In genomic region chr6:111711476-111711875, GRCh38 we compare ENCODE assay signal across 9 cellular contexts.
DNase-seq lines count a peak whose midpoint lies in the region; ATAC-seq, FAIRE-seq and TF ChIP-seq lines count a peak whose summit lies in the region.
"Had no signal": no experiment of that assay in that cellular context is flagged by ENCODE, and none has a peak within 500 bp of the region (broad histone marks: within the 10 kb centered on the region; RNA-seq: fewer than 3 reads in every experiment).

No MANE protein-coding gene starts in this region.

- H3K4me3 Mint-ChIP-seq in astrocyte (ENCODE audit: unreplicated experiment) = no peak overlapping the region

- no peak for TF ChIP-seq CTCF in astrocyte (IDR thresholded peaks at IDR 0.05; ENCODE audit: insufficient read depth, low read depth, low read length)
- TF ChIP-seq CTCF in GM13976 (IDR thresholded peaks at IDR 0.05; ENCODE audit: borderline replicate concordance, control extremely low read depth, extremely low read depth, insufficient read depth, missing control alignments) = no peak

- no peaks in the 10 kb centered on the region for H3K27me3 ChIP-seq in astrocyte (ENCODE audit: insufficient read depth, low read length)
- H3K27me3 ChIP-seq: cardiac muscle cell had no signal

- H3K36me3 Mint-ChIP-seq in astrocyte (ENCODE audit: low read depth, unreplicated experiment) = peaks cover 13% of the 10 kb centered on the region

- H2AFZ ChIP-seq in astrocyte (ENCODE audit: low read depth, low read length) = no peak overlapping the region

- H3K9me3 Mint-ChIP-seq in astrocyte (ENCODE audit: unreplicated experiment) = no peaks in the 10 kb centered on the region

- no peak overlapping the region for H3K4me2 ChIP-seq in astrocyte (ENCODE audit: low read length)

- no peaks in the 10 kb centered on the region for H3K79me2 ChIP-seq in astrocyte (ENCODE audit: insufficient read depth, low read length)

- H3K27me3 Mint-ChIP-seq in astrocyte (ENCODE audit: low read depth, unreplicated experiment) = no peaks in the 10 kb centered on the region

- FAIRE-seq in astrocyte (lab: Jason Lieb, UNC) = no peak

- no peaks in the 10 kb centered on the region for H4K20me1 ChIP-seq in astrocyte (ENCODE audit: insufficient read depth, low read length)

- no peak for ATAC-seq in GM18868 (IDR thresholded peaks at IDR 0.05; ENCODE audit: unreplicated experiment)
- ATAC-seq in GM18858 (IDR thresholded peaks at IDR 0.05; ENCODE audit: unreplicated experiment) = no peak

- peak overlapping the region; percentile 51 for H3K27ac Mint-ChIP-seq in astrocyte (ENCODE audit: unreplicated experiment)

- H3K4me3 ChIP-seq in astrocyte (ENCODE audit: insufficient read depth, low read depth, low read length) = no peak overlapping the region
- H3K4me3 ChIP-seq: cardiac muscle cell had no signal

- in situ Hi-C loops in GM13976 (cut with MboI; ENCODE audit: low sequenced_read_pairs, unreplicated experiment) (no loop called here), ACHN (cut with HindIII; ENCODE audit: low pct_ligation_motif_present, low pct_unique_long_range_greater_than_20kb, low sequenced_read_pairs) (no loop called here)

- peak overlapping the region; percentile 63 for H3K27ac ChIP-seq in astrocyte (ENCODE audit: low read depth, low read length)
- H3K27ac ChIP-seq: cardiac muscle cell had no signal

- H3K4me1 Mint-ChIP-seq in astrocyte (ENCODE audit: low read depth, unreplicated experiment) = peaks cover 24% of the 10 kb centered on the region

- peak; percentile 87 for DNase-seq in Ammon's horn (ENCODE audit: low spot score)
- DNase-seq in NCI-H1694 treated with DMSO at 0.1 percent for 48 hours (lab: John Stamatoyannopoulos, UW) = peak; percentile 86
- no peak for DNase-seq in astrocyte (ENCODE audit: low read depth)
- DNase-seq in midbrain (lab: John Stamatoyannopoulos, UW) = peak; percentile 80
- DNase-seq in GM13976 (ENCODE audit: low spot score) = no peak
- no peak for DNase-seq in ACHN

- H3K9me3 ChIP-seq in astrocyte (ENCODE audit: insufficient read depth, low read depth, low read length) = no peaks in the 10 kb centered on the region

- H3K9ac ChIP-seq in astrocyte (ENCODE audit: low read length) = peak overlapping the region; percentile 41

- H3K4me1 ChIP-seq in astrocyte (ENCODE audit: insufficient read depth, low read length) = peaks cover 21% of the 10 kb centered on the region

- peaks cover 5% of the 10 kb centered on the region for H3K36me3 ChIP-seq in astrocyte (ENCODE audit: insufficient read depth, low read length)
- H3K36me3 ChIP-seq: cardiac muscle cell had no signal

Comparison
In these comparisons a context has a peak if more than half of its experiments do, and no peak if none do; other contexts are left out.
1. DNase-seq: peak in Ammon's horn (single experiment), NCI-H1694 treated with DMSO at 0.1 percent for 48 hours (single experiment) and midbrain (single experiment); none in astrocyte (single experiment), GM13976 (single experiment) and ACHN (single experiment).